ENCODE assay signal across 14 cellular contexts in genomic region chr3:47909607-47910006, GRCh38.
"Had no signal": no experiment of that assay in that cellular context is flagged by ENCODE, and none has a peak within 500 bp of the region (broad histone marks: within the 10 kb centered on the region; RNA-seq: fewer than 3 reads in every experiment).

No MANE protein-coding gene starts in this region.

- H3K27ac Mint-ChIP-seq: activated naive CD8-positive, alpha-beta T cell; natural killer cell had no signal

- H3K4me1 Mint-ChIP-seq: natural killer cell had no signal

- H3K27ac ChIP-seq: breast epithelium, hepatocyte, skin epidermis, uterus had no signal

- H3K27me3 Mint-ChIP-seq: activated naive CD8-positive, alpha-beta T cell had no signal

- H2AFZ ChIP-seq: hepatocyte had no signal

- H3K4me3 Mint-ChIP-seq: activated naive CD8-positive, alpha-beta T cell; natural killer cell had no signal

- H3K27me3 ChIP-seq: breast epithelium, hepatocyte, uterus had no signal

- H3K4me2 ChIP-seq: hepatocyte had no signal

- H3K4me3 ChIP-seq: breast epithelium, hepatocyte, mucosa of descending colon, skin epidermis, uterus had no signal

- DNase-seq: activated CD4-positive, alpha-beta T cell treated with anti-CD3 and anti-CD28 coated beads, Interleukin-2, amount 50 U/mL, for 4 hours; activated CD4-positive, CD25-positive, alpha-beta regulatory T cell treated with anti-CD3 and anti-CD28 coated beads, Interleukin-2, amount 50 U/mL, for 72 hours; activated effector memory CD4-positive, alpha-beta T cell treated with anti-CD3 and anti-CD28 coated beads, Interleukin-2, amount 50 U/mL, for 16 hours; activated T-cell treated with anti-CD3 and anti-CD28 coated beads, Interleukin-2, amount 50 U/mL, for 1 hour; amygdala; mucosa of descending colon; natural killer cell; occipital lobe; stimulated activated CD4-positive, alpha-beta T cell treated with anti-CD3 and anti-CD28 coated beads, Interleukin-4, amount 100 ng/mL, for 4 hours; uterus had no signal

- H3K4me1 ChIP-seq: breast epithelium, uterus had no signal

- ATAC-seq: mucosa of descending colon, natural killer cell had no signal

- H3K79me2 ChIP-seq: hepatocyte had no signal

- H3K36me3 ChIP-seq: breast epithelium, uterus had no signal

- H3K9me3 Mint-ChIP-seq: natural killer cell had no signal

- H3K9me3 ChIP-seq: breast epithelium, mucosa of descending colon, uterus had no signal
